10 cellular contexts compared by ENCODE assay signal in the genomic region with DNA sequence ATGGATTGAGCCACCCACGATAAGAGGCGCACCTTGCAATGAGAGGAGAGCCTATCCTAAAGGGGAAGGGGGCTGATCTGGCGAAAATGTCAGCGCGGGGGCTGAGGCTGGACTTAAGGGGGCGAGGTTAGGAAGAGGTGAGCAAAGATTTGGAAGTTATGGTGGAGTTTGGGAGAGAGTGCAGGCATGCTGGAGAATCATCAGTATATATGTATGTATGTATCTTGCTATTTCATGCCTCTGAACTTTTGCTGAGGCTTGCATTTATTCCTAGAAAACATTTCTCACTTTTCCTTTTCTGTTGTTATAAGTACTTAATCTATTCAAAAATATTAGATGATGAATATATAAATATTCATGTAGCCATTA. TPM values are rescaled to one million over a fixed set of nuclear protein-coding genes. Genes with fewer than 3 reads are reported as not detected.
DNase-seq lines count a peak whose midpoint lies in the region; ATAC-seq, FAIRE-seq and TF ChIP-seq lines count a peak whose summit lies in the region.
"Had no signal": no experiment of that assay in that cellular context is flagged by ENCODE, and none has a peak within 500 bp of the region (broad histone marks: within the 10 kb centered on the region; RNA-seq: fewer than 3 reads in every experiment).

No MANE protein-coding gene starts in this region.

- H3K79me2 ChIP-seq in MM.1S (ENCODE audit: low read length), result no peaks in the 10 kb centered on the region

- H3K4me3 ChIP-seq in BE2C (ENCODE audit: low read depth, low read length) (peak overlapping the region; percentile 59), MM.1S (ENCODE audit: low read length) (no peak overlapping the region), breast epithelium (peak overlapping the region; percentile 44 to 68 (median 55)), neuronal stem cell (ENCODE audit: low read length in 2 of 2) (no peak overlapping the region), kidney (ENCODE audit: low read length in 2 of 2) (peak overlapping the region in 1 of 2 donors; percentile 77)

- no peak overlapping the region for H2BK12ac ChIP-seq in neuronal stem cell (ENCODE audit: low read length)

- H3K36me3 ChIP-seq in BE2C (no peaks in the 10 kb centered on the region), MM.1S (replicated peaks; ENCODE audit: insufficient read depth, low read length) (no peaks in the 10 kb centered on the region), breast epithelium (no peaks in the 10 kb centered on the region), neuronal stem cell (replicated peaks in 1 of 2; ENCODE audit: control insufficient read depth in 2 of 2, insufficient read depth in 2 of 2, low read length in 2 of 2) (no peaks in the 10 kb centered on the region), kidney (ENCODE audit: control insufficient read depth in 1 of 2, insufficient read depth in 2 of 2, low read length in 2 of 2) (no peaks in the 10 kb centered on the region)

- H3K4ac ChIP-seq in neuronal stem cell (ENCODE audit: low read length), result no peak overlapping the region

- intact Hi-C loops in breast epithelium (cut with DNase I; ENCODE audit: low total_unique reads), result no loop called here
- intact Hi-C loops in kidney (cut with DNase I), result no loop called here

- H2AFZ ChIP-seq in MM.1S (ENCODE audit: low read length), result peak overlapping the region; percentile 98
- H2AFZ ChIP-seq in neuronal stem cell (ENCODE audit: low read length), result peak overlapping the region; percentile 79

- no peak overlapping the region for H4K8ac ChIP-seq in neuronal stem cell (ENCODE audit: low read depth, low read length)

- H2BK5ac ChIP-seq in neuronal stem cell (ENCODE audit: low read length), result no peak overlapping the region

- H3K27ac ChIP-seq in MM.1S (ENCODE audit: low read length) (no peak overlapping the region), breast epithelium (peak overlapping the region; percentile 74 to 84), neuronal stem cell (replicated peaks; ENCODE audit: low read length) (no peak overlapping the region), kidney (ENCODE audit: low read depth in 2 of 2, low read length in 2 of 2) (no peak overlapping the region)

- H3K4me2 ChIP-seq in MM.1S (ENCODE audit: low read depth, low read length), result peak overlapping the region; percentile 99; the same call in 1 of the 2 replicates
- H3K4me2 ChIP-seq in neuronal stem cell (ENCODE audit: insufficient read depth, low read length, poor library complexity, severe bottlenecking), result no peak overlapping the region

- TF ChIP-seq CTCF in BE2C (IDR thresholded peaks at IDR 0.05; ENCODE audit: low read depth, low read length), result no peak
- TF ChIP-seq CTCF in MM.1S (IDR thresholded peaks at IDR 0.05; ENCODE audit: low read length), result 0 out of 2 replicates have a peak, but pooled peaks have one; percentile 1
- TF ChIP-seq CTCF in breast epithelium (IDR thresholded peaks at IDR 0.05), result no peak
- no peak for TF ChIP-seq CTCF in kidney (IDR thresholded peaks at IDR 0.05; ENCODE audit: borderline replicate concordance, extremely low read depth, insufficient read depth)

- DNase-seq in BE2C (no peak), MM.1S (no peak), breast epithelium (ENCODE audit: low spot score in 2 of 2) (no peak), neuronal stem cell (ENCODE audit: low spot score) (no peak), kidney (no peak), NCI-H345 (lab: John Stamatoyannopoulos, UW) (no peak)
- no peak for DNase-seq in effector CD4-positive, alpha-beta T cell

- no peaks in the 10 kb centered on the region for H3F3A ChIP-seq in MM.1S (ENCODE audit: insufficient read depth, low read length)

- H2BK120ac ChIP-seq in neuronal stem cell (ENCODE audit: low read depth, low read length), result no peak overlapping the region

- H3K27me3 ChIP-seq in BE2C (no peaks in the 10 kb centered on the region), MM.1S (replicated peaks; ENCODE audit: insufficient read depth, low read length) (no peaks in the 10 kb centered on the region), breast epithelium (no peaks in the 10 kb centered on the region), neuronal stem cell (ENCODE audit: control insufficient read depth in 3 of 3, insufficient read depth in 3 of 3, low read depth in 1 of 3, low read length in 3 of 3) (no peaks in the 10 kb centered on the region)

- H3K14ac ChIP-seq in neuronal stem cell (ENCODE audit: low read length), result no peak overlapping the region

- H3K4me1 ChIP-seq in BE2C (peaks cover 1% of the 10 kb centered on the region), MM.1S (ENCODE audit: low read length) (0 out of 2 replicates have a peak, but pooled peaks cover 5% of the 10 kb centered on the region), breast epithelium (peaks cover 3% of the 10 kb centered on the region in 2 donors), neuronal stem cell (ENCODE audit: control insufficient read depth in 2 of 2, insufficient read depth in 1 of 2, low read depth in 1 of 2, low read length in 2 of 2) (peaks cover 6 to 11% of the 10 kb centered on the region in 2 donors), kidney (ENCODE audit: control insufficient read depth in 1 of 2, insufficient read depth in 1 of 2, low read depth in 1 of 2, low read length in 2 of 2) (peaks cover 5 to 8% of the 10 kb centered on the region in 2 donors)

- H2AK5ac ChIP-seq in neuronal stem cell (ENCODE audit: low read depth, low read length), result no peak overlapping the region

- TF ChIP-seq POLR2A in breast epithelium (IDR thresholded peaks at IDR 0.05), result no peak

- no peak overlapping the region for H2BK15ac ChIP-seq in neuronal stem cell (ENCODE audit: low read length)

- WGBS in neuronal stem cell (ENCODE audit: extremely low coverage in 2 of 2, insufficient read length in 2 of 2, insufficient replicate concordance in 1 of 2), 2 donors, result no CpG with 5 or more reads among the region's 6 CpGs

- FAIRE-seq in kidney (lab: Jason Lieb, UNC), result no peak
- FAIRE-seq: GM19239 had no signal

- no peaks in the 10 kb centered on the region for H3K9me2 ChIP-seq in MM.1S (replicated peaks; ENCODE audit: insufficient read depth, low read length)

- no peaks in the 10 kb centered on the region for H3K9me3 ChIP-seq in BE2C
- H3K9me3 ChIP-seq in MM.1S (replicated peaks; ENCODE audit: insufficient read depth, low read length), result no peaks in the 10 kb centered on the region
- H3K9me3 ChIP-seq in breast epithelium, result no peaks in the 10 kb centered on the region
- peaks cover 0 to 5% of the 10 kb centered on the region in 2 donors for H3K9me3 ChIP-seq in neuronal stem cell (replicated peaks in 1 of 2; ENCODE audit: control insufficient read depth in 2 of 2, insufficient read depth in 1 of 2, low read depth in 1 of 2, low read length in 2 of 2)
- no peaks in the 10 kb centered on the region for H3K9me3 ChIP-seq in kidney (ENCODE audit: control insufficient read depth in 1 of 2, low read length in 2 of 2)

- no peak overlapping the region for H4K91ac ChIP-seq in neuronal stem cell (ENCODE audit: low read depth, low read length, poor library complexity)

- no peak overlapping the region for H3K18ac ChIP-seq in neuronal stem cell (ENCODE audit: low read length)

- H3K23ac ChIP-seq in neuronal stem cell (ENCODE audit: low read depth, low read length, poor library complexity), result peak overlapping the region; percentile 9

- H3K79me1 ChIP-seq in neuronal stem cell (ENCODE audit: low read depth, low read length), result no peaks in the 10 kb centered on the region

- no peak overlapping the region; the same call in 1 of the 2 replicates for H3K9ac ChIP-seq in MM.1S (ENCODE audit: low read length)
- H3K9ac ChIP-seq in neuronal stem cell (ENCODE audit: low read depth, low read length, poor library complexity), result no peak overlapping the region
- H3K9ac ChIP-seq in kidney (ENCODE audit: low read length in 2 of 2), result peak overlapping the region in 1 of 2 donors; percentile 30

- ATAC-seq in GM18867 (IDR thresholded peaks at IDR 0.05; ENCODE audit: unreplicated experiment), result no peak

- no peaks in the 10 kb centered on the region for H4K20me1 ChIP-seq in MM.1S (ENCODE audit: insufficient read depth, low read length)

RNA-seq across cellular contexts. Expression of gene THRSP, which starts 17.2 kb away (rescaled TPM):
- not detected for polyA plus RNA-seq in BE2C (2012; ENCODE audit: insufficient read depth, insufficient read length, low read depth)
- total RNA-seq in breast epithelium, result 10 to 100 TPM in 1 of 3 donors, 1 to 10 TPM in 2; 1.6 to 74.9 (median 5.7) TPM
- not detected for polyA plus RNA-seq in neuronal stem cell (2013, experiment 1 of 2)
- not detected for polyA plus RNA-seq in neuronal stem cell (2013, experiment 2 of 2)
- total RNA-seq in kidney, result not detected
- 6.4 TPM for polyA plus RNA-seq in kidney (ENCODE audit: insufficient read depth, low read depth, low replicate concordance)
- polyA plus RNA-seq: BJ had no signal

RNA-seq across cellular contexts. Expression of gene KCTD14, which starts 23.4 kb away (rescaled TPM):
- 1.8 TPM for polyA plus RNA-seq in BE2C (2012; ENCODE audit: insufficient read depth, insufficient read length, low read depth)
- total RNA-seq in breast epithelium (10 to 100 TPM in 1 of 3 donors, 1 to 10 TPM in 1, under 1 TPM in 1; 0.64 to 22.4 (median 7.9) TPM), kidney (13.7 TPM)
- 3.0 TPM for polyA plus RNA-seq in neuronal stem cell (2013, experiment 1 of 2)
- polyA plus RNA-seq in neuronal stem cell (2013, experiment 2 of 2), result 3.0 TPM
- polyA plus RNA-seq in kidney (ENCODE audit: insufficient read depth, low read depth, low replicate concordance), result 14.8 TPM

RNA-seq across cellular contexts. Expression of gene NDUFC2, which starts 33.2 kb away (rescaled TPM):
- polyA plus RNA-seq in BE2C (2012; ENCODE audit: insufficient read depth, insufficient read length, low read depth), result 402 TPM
- total RNA-seq in breast epithelium, result 100 to 1,000 TPM; 101 to 105 (median 103) TPM
- polyA plus RNA-seq in neuronal stem cell (2013, experiment 1 of 2), result 290 TPM
- 288 TPM for polyA plus RNA-seq in neuronal stem cell (2013, experiment 2 of 2)
- 166 TPM for total RNA-seq in kidney
- 457 TPM for polyA plus RNA-seq in kidney (ENCODE audit: insufficient read depth, low read depth, low replicate concordance)

RNA-seq across cellular contexts. Expression of gene INTS4, which starts 52.0 kb away (rescaled TPM):
- polyA plus RNA-seq in BE2C (2012; ENCODE audit: insufficient read depth, insufficient read length, low read depth), result 56.4 TPM
- total RNA-seq in breast epithelium, result 10 to 100 TPM; 34.6 to 58.4 (median 47.5) TPM
- polyA plus RNA-seq in neuronal stem cell (2013, experiment 1 of 2), result 21.9 TPM
- 20.9 TPM for polyA plus RNA-seq in neuronal stem cell (2013, experiment 2 of 2)
- total RNA-seq in kidney, result 34.6 TPM
- polyA plus RNA-seq in kidney (ENCODE audit: insufficient read depth, low read depth, low replicate concordance), result 16.7 TPM

Comparison
In these comparisons a context has a peak if more than half of its experiments do, and no peak if none do; other contexts are left out.
1. H3K4me3 ChIP-seq: peak in BE2C (single experiment) and breast epithelium (3 of 3); none in MM.1S (single experiment) and neuronal stem cell (0 of 2).
2. H3K27ac ChIP-seq: peak in breast epithelium (2 of 2); none in MM.1S (single experiment), neuronal stem cell (single experiment) and kidney (0 of 2).